In genomic region chr1:247210386-247211117, GRCh38 we compare ENCODE assay signal across 9 cellular contexts. TPM values are rescaled to one million over a fixed set of nuclear protein-coding genes. Genes with fewer than 3 reads are reported as not detected.
DNase-seq lines count a peak whose midpoint lies in the region; ATAC-seq and TF ChIP-seq lines count a peak whose summit lies in the region.
"Had no signal": no experiment of that assay in that cellular context is flagged by ENCODE, and none has a peak within 500 bp of the region (broad histone marks: within the 10 kb centered on the region; RNA-seq: fewer than 3 reads in every experiment).

No MANE protein-coding gene starts in this region.

- peak overlapping the region; percentile 94 for H3K27ac Mint-ChIP-seq in activated B cell treated with CpG ODN at 0.5 μM for 24 hours

- no peak for TF ChIP-seq CTCF in AG09309 (IDR thresholded peaks at IDR 0.05; ENCODE audit: control insufficient read depth, insufficient read depth, low read depth, low read length, missing control alignments)
- TF ChIP-seq CTCF in activated B cell treated with CpG ODN at 0.5 μM for 24 hours (IDR thresholded peaks at IDR 0.05), result no peak

- no peaks in the 10 kb centered on the region for H3K9me3 Mint-ChIP-seq in activated B cell treated with CpG ODN at 0.5 μM for 24 hours

- intact Hi-C loops in activated B cell treated with CpG ODN at 0.5 μM for 24 hours (cut with micrococcal nuclease), result loop anchor here (1.0 to 5.0 kb wide), 9 partner anchors 38 to 703 kb away; partner anchors contain the start of genes CNST, SMYD3, TFB2M and ZNF124

- H3K36me3 Mint-ChIP-seq in activated B cell treated with CpG ODN at 0.5 μM for 24 hours (ENCODE audit: low read depth), result peaks cover 31% of the 10 kb centered on the region

- POLR2A ChIA-PET in activated B cell treated with CpG ODN at 0.5 μM for 24 hours (lab: Charles Lee), result interaction anchor here (0.5 to 2.6 kb wide), 12 partner anchors 31 to 302 kb away, joined by 3 to 17 read pairs (median 4); partner anchors contain the start of genes AHCTF1, ZNF496 and ZNF670

- H3K4me3 ChIP-seq in AG09309 (ENCODE audit: control insufficient read depth, low read depth, low read length), result peak overlapping the region; percentile 73

- peak; percentile 93 for ATAC-seq in GM19023 (IDR thresholded peaks at IDR 0.05; ENCODE audit: unreplicated experiment)
- ATAC-seq in HG03196 (IDR thresholded peaks at IDR 0.05; ENCODE audit: unreplicated experiment), result peak; percentile 89
- ATAC-seq in activated B cell treated with CpG ODN at 0.5 μM for 24 hours (ENCODE audit: low read depth), result peak; percentile 98

- peak overlapping the region; percentile 95 for H3K4me3 Mint-ChIP-seq in activated B cell treated with CpG ODN at 0.5 μM for 24 hours

- peaks cover 63% of the 10 kb centered on the region for H3K4me1 Mint-ChIP-seq in activated B cell treated with CpG ODN at 0.5 μM for 24 hours

- CTCF ChIA-PET in activated B cell treated with CpG ODN at 0.5 μM for 24 hours (lab: Charles Lee), result interaction anchor here (0.6 to 2.5 kb wide), 3 partner anchors 162 to 179 kb away, joined by 3 to 7 read pairs (median 3); no protein-coding TSS in a partner anchor

- DNase-seq in AG09309 (ENCODE audit: low read depth) (peak; percentile 46), NCI-H226 (peak; percentile 93), activated B cell treated with CpG ODN at 0.5 μM for 24 hours (peak; percentile 91), caudate nucleus (lab: John Stamatoyannopoulos, UW) (peak; percentile 31 to 97 (median 93)), iris pigment epithelial cell (ENCODE audit: low read depth) (peak; percentile 88)
- peak; percentile 92 to 96 for DNase-seq in stimulated activated CD4-positive, alpha-beta T cell treated with anti-CD3 and anti-CD28 coated beads, Interleukin-12 subunit alpha, Interleukin-12 subunit beta, amount 100 ng/mL, for 24 hours (ENCODE audit: low read depth in 2 of 2)

- H3K27ac ChIP-seq in caudate nucleus (ENCODE audit: low read depth, low read length), result peak overlapping the region; percentile 65

- no peaks in the 10 kb centered on the region for H3K27me3 Mint-ChIP-seq in activated B cell treated with CpG ODN at 0.5 μM for 24 hours

RNA-seq across cellular contexts. Expression of gene ZNF124, which starts 38.7 kb away (rescaled TPM):
- 33.7 and 39.1 TPM in 2 replicates for total RNA-seq in activated B cell treated with CpG ODN at 0.5 μM for 24 hours

RNA-seq across cellular contexts. Expression of gene VN1R5, which starts 45.3 kb away (rescaled TPM):
- total RNA-seq in activated B cell treated with CpG ODN at 0.5 μM for 24 hours, result not detected in 2 replicates
- total RNA-seq: T-helper 1 cell treated with Interleukin-12 subunit alpha and Interleukin-12 subunit beta and Interleukin-4 antibody, amounts not matched to agents 30 ng/mL and 1 ng/mL, for 36 hours had no signal

Comparison
In these comparisons a context has a peak if more than half of its experiments do, and no peak if none do; other contexts are left out.
1. Peak in every context shown above with its lines: DNase-seq, ATAC-seq, H3K4me3 ChIP-seq and H3K27ac ChIP-seq.